Comparison of ENCODE assay signal across 1 cellular context in genomic region chr1:214449371-214449770, GRCh38.
TF ChIP-seq lines count a peak whose summit lies in the region.

No MANE protein-coding gene starts in this region.

TF ChIP-seq in GM23338, 12 proteins besides CTCF, POLR2A, EP300 and RAD21 (continued from another document):
- TF ChIP-seq REST (IDR thresholded peaks at IDR 0.05; ENCODE audit: unreplicated experiment) (no peak), POLR2AphosphoS5 (IDR thresholded peaks at IDR 0.05; ENCODE audit: low read depth) (no peak), NANOG (IDR thresholded peaks at IDR 0.05; ENCODE audit: borderline replicate concordance) (no peak), ETS1 (IDR thresholded peaks at IDR 0.05) (no peak), STAT1 (IDR thresholded peaks at IDR 0.05; ENCODE audit: unreplicated experiment) (no peak), EZH2phosphoT487 (IDR thresholded peaks at IDR 0.05; ENCODE audit: unreplicated experiment) (no peak)
